1 cellular context compared by ENCODE assay signal in the genomic region with DNA sequence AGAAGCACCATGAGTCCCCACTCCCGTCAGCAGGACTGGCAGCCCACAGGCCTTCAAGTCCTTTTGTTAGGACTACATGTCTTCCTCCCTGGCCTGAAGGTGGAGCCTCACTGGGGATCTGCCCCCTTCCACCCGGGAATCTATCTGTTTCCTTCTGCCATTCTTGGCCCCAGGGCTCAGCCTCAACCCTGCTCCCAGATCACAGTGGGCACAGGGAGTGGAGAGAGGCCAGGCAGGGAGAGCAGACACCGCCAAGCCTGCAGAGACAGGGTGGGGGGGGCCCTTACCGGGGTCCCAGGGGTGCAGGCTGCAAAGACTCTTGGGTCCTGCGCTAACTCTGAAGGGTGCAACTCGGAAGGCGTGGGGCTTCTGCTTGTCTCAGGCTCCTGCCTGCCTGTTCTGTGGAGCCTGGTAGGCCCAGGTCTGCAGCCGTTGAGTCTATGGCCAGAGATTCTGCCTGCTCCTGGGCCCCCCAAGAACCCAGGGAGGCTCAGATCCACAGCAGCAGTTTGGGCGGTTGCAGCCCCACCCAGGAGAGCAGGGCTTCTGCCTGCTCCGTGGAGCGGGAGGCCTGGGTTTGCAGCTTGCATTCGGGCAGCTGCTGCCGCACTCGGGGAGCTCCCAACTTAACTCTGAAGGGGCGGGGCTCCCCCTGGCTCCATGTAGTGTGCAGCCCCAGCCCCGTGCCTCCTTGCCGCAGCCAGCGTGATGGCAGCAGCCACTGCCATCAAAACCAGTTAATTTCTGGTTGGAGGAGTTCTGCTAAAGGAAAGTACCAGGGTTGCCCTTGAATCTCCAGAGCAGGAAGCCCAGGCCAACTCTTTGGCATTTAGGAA.
TF ChIP-seq lines count a peak whose summit lies in the region.

No MANE protein-coding gene starts in this region.

TF ChIP-seq in WTC11, 78 proteins besides CTCF, POLR2A, EP300 and RAD21 (continued from another document):
- TF ChIP-seq, protein P1, sequence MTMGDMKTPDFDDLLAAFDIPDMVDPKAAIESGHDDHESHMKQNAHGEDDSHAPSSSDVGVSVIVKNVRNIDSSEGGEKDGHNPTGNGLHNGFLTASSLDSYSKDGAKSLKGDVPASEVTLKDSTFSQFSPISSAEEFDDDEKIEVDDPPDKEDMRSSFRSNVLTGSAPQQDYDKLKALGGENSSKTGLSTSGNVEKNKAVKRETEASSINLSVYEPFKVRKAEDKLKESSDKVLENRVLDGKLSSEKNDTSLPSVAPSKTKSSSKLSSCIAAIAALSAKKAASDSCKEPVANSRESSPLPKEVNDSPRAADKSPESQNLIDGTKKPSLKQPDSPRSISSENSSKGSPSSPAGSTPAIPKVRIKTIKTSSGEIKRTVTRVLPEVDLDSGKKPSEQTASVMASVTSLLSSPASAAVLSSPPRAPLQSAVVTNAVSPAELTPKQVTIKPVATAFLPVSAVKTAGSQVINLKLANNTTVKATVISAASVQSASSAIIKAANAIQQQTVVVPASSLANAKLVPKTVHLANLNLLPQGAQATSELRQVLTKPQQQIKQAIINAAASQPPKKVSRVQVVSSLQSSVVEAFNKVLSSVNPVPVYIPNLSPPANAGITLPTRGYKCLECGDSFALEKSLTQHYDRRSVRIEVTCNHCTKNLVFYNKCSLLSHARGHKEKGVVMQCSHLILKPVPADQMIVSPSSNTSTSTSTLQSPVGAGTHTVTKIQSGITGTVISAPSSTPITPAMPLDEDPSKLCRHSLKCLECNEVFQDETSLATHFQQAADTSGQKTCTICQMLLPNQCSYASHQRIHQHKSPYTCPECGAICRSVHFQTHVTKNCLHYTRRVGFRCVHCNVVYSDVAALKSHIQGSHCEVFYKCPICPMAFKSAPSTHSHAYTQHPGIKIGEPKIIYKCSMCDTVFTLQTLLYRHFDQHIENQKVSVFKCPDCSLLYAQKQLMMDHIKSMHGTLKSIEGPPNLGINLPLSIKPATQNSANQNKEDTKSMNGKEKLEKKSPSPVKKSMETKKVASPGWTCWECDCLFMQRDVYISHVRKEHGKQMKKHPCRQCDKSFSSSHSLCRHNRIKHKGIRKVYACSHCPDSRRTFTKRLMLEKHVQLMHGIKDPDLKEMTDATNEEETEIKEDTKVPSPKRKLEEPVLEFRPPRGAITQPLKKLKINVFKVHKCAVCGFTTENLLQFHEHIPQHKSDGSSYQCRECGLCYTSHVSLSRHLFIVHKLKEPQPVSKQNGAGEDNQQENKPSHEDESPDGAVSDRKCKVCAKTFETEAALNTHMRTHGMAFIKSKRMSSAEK (CRISPR knock-in tag; IDR thresholded peaks at IDR 0.05; ENCODE audit: borderline replicate concordance), result no peak
- no peak for TF ChIP-seq KAT7 (CRISPR knock-in tag; IDR thresholded peaks at IDR 0.05; ENCODE audit: borderline replicate concordance)
- no peak for TF ChIP-seq PRRX2 (CRISPR knock-in tag; IDR thresholded peaks at IDR 0.05)
- TF ChIP-seq EMX1 (CRISPR knock-in tag; IDR thresholded peaks at IDR 0.05), result no peak
- TF ChIP-seq MXD4 (CRISPR knock-in tag; IDR thresholded peaks at IDR 0.05; ENCODE audit: borderline replicate concordance), result no peak
- TF ChIP-seq, protein P2, sequence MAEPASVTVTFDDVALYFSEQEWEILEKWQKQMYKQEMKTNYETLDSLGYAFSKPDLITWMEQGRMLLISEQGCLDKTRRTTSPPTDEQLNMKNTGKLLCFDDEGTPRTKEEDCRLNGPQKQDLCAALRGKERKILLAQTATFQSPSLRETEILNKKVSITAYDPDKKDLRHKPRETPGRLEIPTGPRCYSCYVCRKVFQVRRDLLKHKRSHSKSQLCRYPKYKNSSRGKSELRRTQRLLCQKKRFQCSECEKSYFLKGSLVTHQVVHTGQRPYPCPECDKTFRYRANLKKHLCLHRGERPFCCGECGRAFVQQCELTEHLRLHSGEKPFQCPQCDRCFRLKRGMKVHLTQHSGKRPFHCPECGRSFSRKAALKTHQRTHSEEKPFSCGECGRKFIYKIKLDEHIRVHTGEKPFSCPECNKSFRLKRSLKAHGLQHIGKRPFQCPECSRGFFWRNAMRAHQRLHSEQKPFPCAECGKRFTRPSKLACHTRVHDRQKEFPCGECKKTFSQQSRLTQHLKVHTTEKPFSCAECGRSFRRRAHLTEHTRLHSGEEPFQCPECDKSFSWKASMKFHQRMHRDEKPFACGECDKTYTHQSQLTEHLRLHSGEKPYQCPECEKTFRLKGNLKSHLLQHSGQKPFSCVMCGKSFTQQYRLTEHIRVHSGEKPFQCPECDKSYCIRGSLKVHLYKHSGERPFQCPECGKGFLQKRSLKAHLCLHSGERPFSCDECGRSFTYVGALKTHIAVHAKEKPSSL (CRISPR knock-in tag; conservative IDR thresholded peaks at IDR 0.05), result no peak
- TF ChIP-seq, protein P3, sequence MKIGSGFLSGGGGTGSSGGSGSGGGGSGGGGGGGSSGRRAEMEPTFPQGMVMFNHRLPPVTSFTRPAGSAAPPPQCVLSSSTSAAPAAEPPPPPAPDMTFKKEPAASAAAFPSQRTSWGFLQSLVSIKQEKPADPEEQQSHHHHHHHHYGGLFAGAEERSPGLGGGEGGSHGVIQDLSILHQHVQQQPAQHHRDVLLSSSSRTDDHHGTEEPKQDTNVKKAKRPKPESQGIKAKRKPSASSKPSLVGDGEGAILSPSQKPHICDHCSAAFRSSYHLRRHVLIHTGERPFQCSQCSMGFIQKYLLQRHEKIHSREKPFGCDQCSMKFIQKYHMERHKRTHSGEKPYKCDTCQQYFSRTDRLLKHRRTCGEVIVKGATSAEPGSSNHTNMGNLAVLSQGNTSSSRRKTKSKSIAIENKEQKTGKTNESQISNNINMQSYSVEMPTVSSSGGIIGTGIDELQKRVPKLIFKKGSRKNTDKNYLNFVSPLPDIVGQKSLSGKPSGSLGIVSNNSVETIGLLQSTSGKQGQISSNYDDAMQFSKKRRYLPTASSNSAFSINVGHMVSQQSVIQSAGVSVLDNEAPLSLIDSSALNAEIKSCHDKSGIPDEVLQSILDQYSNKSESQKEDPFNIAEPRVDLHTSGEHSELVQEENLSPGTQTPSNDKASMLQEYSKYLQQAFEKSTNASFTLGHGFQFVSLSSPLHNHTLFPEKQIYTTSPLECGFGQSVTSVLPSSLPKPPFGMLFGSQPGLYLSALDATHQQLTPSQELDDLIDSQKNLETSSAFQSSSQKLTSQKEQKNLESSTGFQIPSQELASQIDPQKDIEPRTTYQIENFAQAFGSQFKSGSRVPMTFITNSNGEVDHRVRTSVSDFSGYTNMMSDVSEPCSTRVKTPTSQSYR (CRISPR knock-in tag; IDR thresholded peaks at IDR 0.05), result no peak
- TF ChIP-seq, protein P4, sequence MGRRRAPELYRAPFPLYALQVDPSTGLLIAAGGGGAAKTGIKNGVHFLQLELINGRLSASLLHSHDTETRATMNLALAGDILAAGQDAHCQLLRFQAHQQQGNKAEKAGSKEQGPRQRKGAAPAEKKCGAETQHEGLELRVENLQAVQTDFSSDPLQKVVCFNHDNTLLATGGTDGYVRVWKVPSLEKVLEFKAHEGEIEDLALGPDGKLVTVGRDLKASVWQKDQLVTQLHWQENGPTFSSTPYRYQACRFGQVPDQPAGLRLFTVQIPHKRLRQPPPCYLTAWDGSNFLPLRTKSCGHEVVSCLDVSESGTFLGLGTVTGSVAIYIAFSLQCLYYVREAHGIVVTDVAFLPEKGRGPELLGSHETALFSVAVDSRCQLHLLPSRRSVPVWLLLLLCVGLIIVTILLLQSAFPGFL (CRISPR knock-in tag; IDR thresholded peaks at IDR 0.05; ENCODE audit: borderline replicate concordance), result no peak
- TF ChIP-seq, protein P5, sequence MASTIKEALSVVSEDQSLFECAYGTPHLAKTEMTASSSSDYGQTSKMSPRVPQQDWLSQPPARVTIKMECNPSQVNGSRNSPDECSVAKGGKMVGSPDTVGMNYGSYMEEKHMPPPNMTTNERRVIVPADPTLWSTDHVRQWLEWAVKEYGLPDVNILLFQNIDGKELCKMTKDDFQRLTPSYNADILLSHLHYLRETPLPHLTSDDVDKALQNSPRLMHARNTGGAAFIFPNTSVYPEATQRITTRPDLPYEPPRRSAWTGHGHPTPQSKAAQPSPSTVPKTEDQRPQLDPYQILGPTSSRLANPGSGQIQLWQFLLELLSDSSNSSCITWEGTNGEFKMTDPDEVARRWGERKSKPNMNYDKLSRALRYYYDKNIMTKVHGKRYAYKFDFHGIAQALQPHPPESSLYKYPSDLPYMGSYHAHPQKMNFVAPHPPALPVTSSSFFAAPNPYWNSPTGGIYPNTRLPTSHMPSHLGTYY (CRISPR knock-in tag; IDR thresholded peaks at IDR 0.05), result no peak
- TF ChIP-seq, protein P6, sequence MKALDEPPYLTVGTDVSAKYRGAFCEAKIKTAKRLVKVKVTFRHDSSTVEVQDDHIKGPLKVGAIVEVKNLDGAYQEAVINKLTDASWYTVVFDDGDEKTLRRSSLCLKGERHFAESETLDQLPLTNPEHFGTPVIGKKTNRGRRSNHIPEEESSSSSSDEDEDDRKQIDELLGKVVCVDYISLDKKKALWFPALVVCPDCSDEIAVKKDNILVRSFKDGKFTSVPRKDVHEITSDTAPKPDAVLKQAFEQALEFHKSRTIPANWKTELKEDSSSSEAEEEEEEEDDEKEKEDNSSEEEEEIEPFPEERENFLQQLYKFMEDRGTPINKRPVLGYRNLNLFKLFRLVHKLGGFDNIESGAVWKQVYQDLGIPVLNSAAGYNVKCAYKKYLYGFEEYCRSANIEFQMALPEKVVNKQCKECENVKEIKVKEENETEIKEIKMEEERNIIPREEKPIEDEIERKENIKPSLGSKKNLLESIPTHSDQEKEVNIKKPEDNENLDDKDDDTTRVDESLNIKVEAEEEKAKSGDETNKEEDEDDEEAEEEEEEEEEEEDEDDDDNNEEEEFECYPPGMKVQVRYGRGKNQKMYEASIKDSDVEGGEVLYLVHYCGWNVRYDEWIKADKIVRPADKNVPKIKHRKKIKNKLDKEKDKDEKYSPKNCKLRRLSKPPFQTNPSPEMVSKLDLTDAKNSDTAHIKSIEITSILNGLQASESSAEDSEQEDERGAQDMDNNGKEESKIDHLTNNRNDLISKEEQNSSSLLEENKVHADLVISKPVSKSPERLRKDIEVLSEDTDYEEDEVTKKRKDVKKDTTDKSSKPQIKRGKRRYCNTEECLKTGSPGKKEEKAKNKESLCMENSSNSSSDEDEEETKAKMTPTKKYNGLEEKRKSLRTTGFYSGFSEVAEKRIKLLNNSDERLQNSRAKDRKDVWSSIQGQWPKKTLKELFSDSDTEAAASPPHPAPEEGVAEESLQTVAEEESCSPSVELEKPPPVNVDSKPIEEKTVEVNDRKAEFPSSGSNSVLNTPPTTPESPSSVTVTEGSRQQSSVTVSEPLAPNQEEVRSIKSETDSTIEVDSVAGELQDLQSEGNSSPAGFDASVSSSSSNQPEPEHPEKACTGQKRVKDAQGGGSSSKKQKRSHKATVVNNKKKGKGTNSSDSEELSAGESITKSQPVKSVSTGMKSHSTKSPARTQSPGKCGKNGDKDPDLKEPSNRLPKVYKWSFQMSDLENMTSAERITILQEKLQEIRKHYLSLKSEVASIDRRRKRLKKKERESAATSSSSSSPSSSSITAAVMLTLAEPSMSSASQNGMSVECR (CRISPR knock-in tag; IDR thresholded peaks at IDR 0.05; ENCODE audit: borderline replicate concordance), result no peak
- no peak for TF ChIP-seq FOXK1 (CRISPR knock-in tag; IDR thresholded peaks at IDR 0.05)
TF ChIP-seq in WTC11: peak in this region for 0.
